11 cellular contexts compared by ENCODE assay signal in genomic region chr7:55489552-55489951, GRCh38.
DNase-seq lines count a peak whose midpoint lies in the region; ATAC-seq and TF ChIP-seq lines count a peak whose summit lies in the region.
"Had no signal": no experiment of that assay in that cellular context is flagged by ENCODE, and none has a peak within 500 bp of the region (broad histone marks: within the 10 kb centered on the region; RNA-seq: fewer than 3 reads in every experiment).

No MANE protein-coding gene starts in this region.

- peaks cover 17 to 78% (median 36%) of the 10 kb centered on the region in 4 donors for H3K4me1 Mint-ChIP-seq in CD4-positive, CD25-positive, alpha-beta regulatory T cell
- peaks cover 66% of the 10 kb centered on the region for H3K4me1 Mint-ChIP-seq in activated T-helper 1 cell treated with anti-CD3 and anti-CD28 coated beads, Interleukin-12 subunit alpha, Interleukin-12 subunit beta, Interleukin-2, Interleukin-4 antibody, amounts not matched to agents 30 ng/mL and 10 ng/mL and 1 ng/mL, durations not matched to agents 14 hours and 24 hours and 36 hours (ENCODE audit: low read depth)
- H3K4me1 Mint-ChIP-seq: GM23338 had no signal

- no peak overlapping the region for H3K4me2 ChIP-seq in osteoblast (ENCODE audit: insufficient read depth, low read length)
- H3K4me2 ChIP-seq: GM23338 had no signal

- H3K27me3 Mint-ChIP-seq in CD4-positive, CD25-positive, alpha-beta regulatory T cell = no peaks in the 10 kb centered on the region
- no peaks in the 10 kb centered on the region for H3K27me3 Mint-ChIP-seq in activated T-helper 1 cell treated with anti-CD3 and anti-CD28 coated beads, Interleukin-12 subunit alpha, Interleukin-12 subunit beta, Interleukin-2, Interleukin-4 antibody, amounts not matched to agents 30 ng/mL and 10 ng/mL and 1 ng/mL, durations not matched to agents 14 hours and 24 hours and 36 hours (ENCODE audit: insufficient read depth)

- H4K20me1 ChIP-seq in osteoblast (ENCODE audit: insufficient read depth, low read length) = peaks cover 9% of the 10 kb centered on the region

- peak overlapping the region in 1 of 4 donors; percentile 10 for H3K4me3 Mint-ChIP-seq in CD4-positive, CD25-positive, alpha-beta regulatory T cell
- no peak overlapping the region for H3K4me3 Mint-ChIP-seq in activated T-helper 1 cell treated with anti-CD3 and anti-CD28 coated beads, Interleukin-12 subunit alpha, Interleukin-12 subunit beta, Interleukin-2, Interleukin-4 antibody, amounts not matched to agents 30 ng/mL and 10 ng/mL and 1 ng/mL, durations not matched to agents 14 hours and 24 hours and 36 hours
- H3K4me3 Mint-ChIP-seq: GM23338 had no signal

- ATAC-seq in CD4-positive, CD25-positive, alpha-beta regulatory T cell (ENCODE audit: low read depth in 2 of 2) = no peak
- no peak for ATAC-seq in GM21529 (IDR thresholded peaks at IDR 0.05; ENCODE audit: unreplicated experiment)
- ATAC-seq in HG03460 (IDR thresholded peaks at IDR 0.05; ENCODE audit: unreplicated experiment) = no peak
- ATAC-seq: GM23338 had no signal

- no peak for DNase-seq in CD4-positive, CD25-positive, alpha-beta regulatory T cell
- peak; percentile 47 for DNase-seq in COR-L47 (lab: John Stamatoyannopoulos, UW)
- no peak for DNase-seq in activated T-helper 1 cell treated with anti-CD3 and anti-CD28 coated beads, Interleukin-12 subunit alpha, Interleukin-12 subunit beta, Interleukin-2, Interleukin-4 antibody, amounts not matched to agents 30 ng/mL and 10 ng/mL and 1 ng/mL, durations not matched to agents 14 hours and 24 hours and 36 hours (ENCODE audit: low spot score)
- DNase-seq in osteoblast (ENCODE audit: insufficient read length, low spot score, missing footprints) = peak; percentile 31
- DNase-seq in stimulated activated CD4-positive, alpha-beta T cell treated with anti-CD3 and anti-CD28 coated beads, Interleukin-4, amount 100 ng/mL, for 1 hour = no peak
- DNase-seq: NCI-H1694 had no signal

- peaks cover 21% of the 10 kb centered on the region for H3K4me1 ChIP-seq in CD4-positive, CD25-positive, alpha-beta regulatory T cell (ENCODE audit: control insufficient read depth, insufficient read depth, low read length, poor library complexity, severe bottlenecking)
- H3K4me1 ChIP-seq in osteoblast (ENCODE audit: insufficient read depth, low read length) = peaks cover 4% of the 10 kb centered on the region

- H3K9me3 Mint-ChIP-seq in CD4-positive, CD25-positive, alpha-beta regulatory T cell = no peaks in the 10 kb centered on the region
- H3K9me3 Mint-ChIP-seq in activated T-helper 1 cell treated with anti-CD3 and anti-CD28 coated beads, Interleukin-12 subunit alpha, Interleukin-12 subunit beta, Interleukin-2, Interleukin-4 antibody, amounts not matched to agents 30 ng/mL and 10 ng/mL and 1 ng/mL, durations not matched to agents 14 hours and 24 hours and 36 hours = no peaks in the 10 kb centered on the region
- H3K9me3 Mint-ChIP-seq: GM23338 had no signal

- no peak overlapping the region for H2AFZ ChIP-seq in osteoblast (ENCODE audit: low read length)
- H2AFZ ChIP-seq: GM23338 had no signal

- intact Hi-C loops in activated T-helper 1 cell treated with anti-CD3 and anti-CD28 coated beads, Interleukin-12 subunit alpha, Interleukin-12 subunit beta, Interleukin-2, Interleukin-4 antibody, amounts not matched to agents 30 ng/mL and 10 ng/mL and 1 ng/mL, durations not matched to agents 14 hours and 24 hours and 36 hours (cut with micrococcal nuclease) = no loop called here

- H3K27me3 ChIP-seq in CD4-positive, CD25-positive, alpha-beta regulatory T cell (ENCODE audit: control insufficient read depth, insufficient read depth, low read length) = no peaks in the 10 kb centered on the region
- H3K27me3 ChIP-seq in osteoblast (ENCODE audit: insufficient read depth, low read length) = no peaks in the 10 kb centered on the region
- H3K27me3 ChIP-seq: BE2C had no signal

- peaks cover 63% of the 10 kb centered on the region for H3K36me3 Mint-ChIP-seq in CD4-positive, CD25-positive, alpha-beta regulatory T cell
- H3K36me3 Mint-ChIP-seq in activated T-helper 1 cell treated with anti-CD3 and anti-CD28 coated beads, Interleukin-12 subunit alpha, Interleukin-12 subunit beta, Interleukin-2, Interleukin-4 antibody, amounts not matched to agents 30 ng/mL and 10 ng/mL and 1 ng/mL, durations not matched to agents 14 hours and 24 hours and 36 hours (ENCODE audit: low read depth) = peaks cover 72% of the 10 kb centered on the region

- H3K4me3 ChIP-seq in CD4-positive, CD25-positive, alpha-beta regulatory T cell (ENCODE audit: low read depth, low read length) = no peak overlapping the region
- no peak overlapping the region for H3K4me3 ChIP-seq in osteoblast (ENCODE audit: insufficient read depth, low read length)
- H3K4me3 ChIP-seq: GM23338 had no signal

- TF ChIP-seq CTCF in osteoblast (IDR thresholded peaks at IDR 0.05; ENCODE audit: extremely low read depth, low read depth, low read length) = no peak

- peaks cover 82% of the 10 kb centered on the region for H3K36me3 ChIP-seq in CD4-positive, CD25-positive, alpha-beta regulatory T cell (ENCODE audit: control insufficient read depth, insufficient read depth, low read length)
- H3K36me3 ChIP-seq in osteoblast (ENCODE audit: insufficient read depth, low read length) = peaks cover 29% of the 10 kb centered on the region
- H3K36me3 ChIP-seq: BE2C had no signal

- no peaks in the 10 kb centered on the region for H3K79me2 ChIP-seq in osteoblast (ENCODE audit: insufficient read depth, low read length)

- H3K9me3 ChIP-seq in CD4-positive, CD25-positive, alpha-beta regulatory T cell (ENCODE audit: control insufficient read depth in 2 of 2, low read length in 2 of 2) = no peaks in the 10 kb centered on the region
- H3K9me3 ChIP-seq in osteoblast (ENCODE audit: low read depth, low read length) = no peaks in the 10 kb centered on the region
- H3K9me3 ChIP-seq: BE2C had no signal

- no peak overlapping the region for H3K27ac ChIP-seq in CD4-positive, CD25-positive, alpha-beta regulatory T cell (ENCODE audit: insufficient read depth, low read length, poor library complexity, severe bottlenecking)
- no peak overlapping the region for H3K27ac ChIP-seq in osteoblast (ENCODE audit: low read depth, low read length)
- H3K27ac ChIP-seq: RWPE1 had no signal

- H3K27ac Mint-ChIP-seq in CD4-positive, CD25-positive, alpha-beta regulatory T cell = peak overlapping the region; percentile 87 to 93 (median 91)
- H3K27ac Mint-ChIP-seq in activated T-helper 1 cell treated with anti-CD3 and anti-CD28 coated beads, Interleukin-12 subunit alpha, Interleukin-12 subunit beta, Interleukin-2, Interleukin-4 antibody, amounts not matched to agents 30 ng/mL and 10 ng/mL and 1 ng/mL, durations not matched to agents 14 hours and 24 hours and 36 hours = peak overlapping the region; percentile 61
- H3K27ac Mint-ChIP-seq: GM23338 had no signal

Comparison
In these comparisons a context has a peak if more than half of its experiments do, and no peak if none do; other contexts are left out.
1. DNase-seq: peak in COR-L47 (single experiment) and osteoblast (single experiment); none in CD4-positive, CD25-positive, alpha-beta regulatory T cell (0 of 3), activated T-helper 1 cell treated with anti-CD3 and anti-CD28 coated beads, Interleukin-12 subunit alpha, Interleukin-12 subunit beta, Interleukin-2, Interleukin-4 antibody, amounts not matched to agents 30 ng/mL and 10 ng/mL and 1 ng/mL, durations not matched to agents 14 hours and 24 hours and 36 hours (single experiment) and stimulated activated CD4-positive, alpha-beta T cell treated with anti-CD3 and anti-CD28 coated beads, Interleukin-4, amount 100 ng/mL, for 1 hour (single experiment).